22 cellular contexts compared by ENCODE assay signal in genomic region chr5:34611829-34612415, GRCh38.
"Had no signal": no experiment of that assay in that cellular context is flagged by ENCODE, and none has a peak within 500 bp of the region (broad histone marks: within the 10 kb centered on the region; RNA-seq: fewer than 3 reads in every experiment).

No MANE protein-coding gene starts in this region.

- DNase-seq: cortex of kidney; effector memory CD4-positive, alpha-beta T cell; gastrocnemius medialis; islet precursor cell; mammary epithelial cell; natural killer cell; occipital lobe; psoas muscle; retina; stimulated activated CD4-positive, alpha-beta T cell treated with anti-CD3 and anti-CD28 coated beads, Interleukin-2, amount 100 ng/mL, for 24 hours; stimulated activated CD4-positive, alpha-beta T cell treated with anti-CD3 and anti-CD28 coated beads, Interleukin-4, amount 100 ng/mL, for 4 hours; stimulated activated naive B cell treated with anti-CD40 and anti-IgM and Interleukin-4, amounts not matched to agents 10 μg/mL and 1 μg/mL and 100 μg/mL, for 72 hours; stimulated activated naive CD8-positive, alpha-beta T cell treated with anti-CD3 and anti-CD28 coated beads, Interleukin-15, amount 100 ng/mL, for 72 hours; testis; upper lobe of right lung had no signal

- H3K9ac ChIP-seq: neural progenitor cell had no signal

- H3K4me3 Mint-ChIP-seq: mesothelial cell of epicardium; natural killer cell; neural progenitor cell; stimulated activated naive B cell treated with anti-CD40 and anti-IgM and Interleukin-4, amounts not matched to agents 10 μg/mL and 1 μg/mL and 100 μg/mL, for 72 hours; stimulated activated naive CD8-positive, alpha-beta T cell treated with anti-CD3 and anti-CD28 coated beads, Interleukin-15, amount 100 ng/mL, for 72 hours had no signal

- H3K36me3 Mint-ChIP-seq: mesothelial cell of epicardium; natural killer cell; neural progenitor cell; stimulated activated naive B cell treated with anti-CD40 and anti-IgM and Interleukin-4, amounts not matched to agents 10 μg/mL and 1 μg/mL and 100 μg/mL, for 72 hours had no signal

- H2AFZ ChIP-seq: neural progenitor cell had no signal

- H3K4me2 ChIP-seq: neural progenitor cell had no signal

- H3K36me3 ChIP-seq: gastrocnemius medialis, neural progenitor cell, tibial nerve, upper lobe of right lung had no signal

- H3K9me3 ChIP-seq: gastrocnemius medialis, psoas muscle, testis, tibial nerve, upper lobe of right lung had no signal

- H3K4me3 ChIP-seq: gastrocnemius medialis, neural progenitor cell, psoas muscle, testis, tibial nerve, upper lobe of right lung had no signal

- H3K27ac ChIP-seq: gastrocnemius medialis, neural progenitor cell, psoas muscle, testis, upper lobe of right lung had no signal

- H3K9me3 Mint-ChIP-seq: natural killer cell; neural progenitor cell; stimulated activated naive B cell treated with anti-CD40 and anti-IgM and Interleukin-4, amounts not matched to agents 10 μg/mL and 1 μg/mL and 100 μg/mL, for 72 hours; stimulated activated naive CD8-positive, alpha-beta T cell treated with anti-CD3 and anti-CD28 coated beads, Interleukin-15, amount 100 ng/mL, for 72 hours had no signal

- ATAC-seq: esophagus mucosa; gastrocnemius medialis; left lobe of liver; natural killer cell; psoas muscle; sciatic nerve; stimulated activated naive B cell treated with anti-CD40 and anti-IgM and Interleukin-4, amounts not matched to agents 10 μg/mL and 1 μg/mL and 100 μg/mL, for 72 hours; stimulated activated naive CD8-positive, alpha-beta T cell treated with anti-CD3 and anti-CD28 coated beads, Interleukin-15, amount 100 ng/mL, for 72 hours; upper lobe of right lung had no signal

- H3K27ac Mint-ChIP-seq: mesothelial cell of epicardium; natural killer cell; neural progenitor cell; stimulated activated naive B cell treated with anti-CD40 and anti-IgM and Interleukin-4, amounts not matched to agents 10 μg/mL and 1 μg/mL and 100 μg/mL, for 72 hours; stimulated activated naive CD8-positive, alpha-beta T cell treated with anti-CD3 and anti-CD28 coated beads, Interleukin-15, amount 100 ng/mL, for 72 hours had no signal

- H3K27me3 ChIP-seq: gastrocnemius medialis, neural progenitor cell, testis, tibial nerve, upper lobe of right lung had no signal

- H3K4me1 Mint-ChIP-seq: stimulated activated naive B cell treated with anti-CD40 and anti-IgM and Interleukin-4, amounts not matched to agents 10 μg/mL and 1 μg/mL and 100 μg/mL, for 72 hours; stimulated activated naive CD8-positive, alpha-beta T cell treated with anti-CD3 and anti-CD28 coated beads, Interleukin-15, amount 100 ng/mL, for 72 hours had no signal

- FAIRE-seq: endometrium had no signal

- H3K4me1 ChIP-seq: gastrocnemius medialis, psoas muscle, testis had no signal
